ENCODE assay signal across 8 cellular contexts in genomic region chr11:130313383-130314183, GRCh38. TPM values are rescaled to one million over a fixed set of nuclear protein-coding genes. Genes with fewer than 3 reads are reported as not detected.
A peak's percentile ranks its signal among the peaks of the same experiment; 100 is the strongest.
DNase-seq lines count a peak whose midpoint lies in the region; ATAC-seq and TF ChIP-seq lines count a peak whose summit lies in the region.

No MANE protein-coding gene starts in this region.

- DNase-seq in DMS53 treated with DMSO at 0.1 percent for 48 hours (lab: John Stamatoyannopoulos, UW; ENCODE audit: unreplicated experiment) (peak; percentile 16), right lobe of liver (no peak), transverse colon (no peak)
- no peak for DNase-seq in activated CD4-positive, alpha-beta T cell treated with anti-CD3 and anti-CD28 coated beads, Interleukin-2, amount 50 U/mL, for 1 hour

- peak overlapping the region; percentile 52 to 97 (median 87) for H3K27ac Mint-ChIP-seq in brain

- H3K27me3 ChIP-seq in right lobe of liver = no peaks in the 10 kb centered on the region
- no peaks in the 10 kb centered on the region for H3K27me3 ChIP-seq in transverse colon

- TF ChIP-seq POLR2A in right lobe of liver (IDR thresholded peaks at IDR 0.05) = no peak
- no peak for TF ChIP-seq POLR2A in transverse colon (IDR thresholded peaks at IDR 0.05)

- H3K27me3 Mint-ChIP-seq in brain = peaks cover 6% of the 10 kb centered on the region

- intact Hi-C loops in right lobe of liver (cut with DNase I) (no loop called here), transverse colon (cut with DNase I; ENCODE audit: low total_unique reads) (no loop called here)

- peaks cover 4 to 9% (median 9%) of the 10 kb centered on the region in 5 experiments for H3K9me3 Mint-ChIP-seq in brain

- TF ChIP-seq CTCF in brain (conservative IDR thresholded peaks at IDR 0.05) = no peak
- no peak for TF ChIP-seq CTCF in right lobe of liver (IDR thresholded peaks at IDR 0.05)
- no peak for TF ChIP-seq CTCF in transverse colon (IDR thresholded peaks at IDR 0.05)

- in situ Hi-C loops in transverse colon (cut with MboI; ENCODE audit: low pct_ligation_motif_present in 1 of 4, low pct_unique_long_range_greater_than_20kb in 1 of 4, low sequenced_read_pairs in 3 of 4) = no loop called here

- H3K27ac ChIP-seq in KOPT-K1 (ENCODE audit: low read depth, low read length, poor library complexity, severe bottlenecking) = peak overlapping the region; percentile 95
- peak overlapping the region; percentile 79 to 88 (median 85) for H3K27ac ChIP-seq in right lobe of liver
- H3K27ac ChIP-seq in transverse colon = peak overlapping the region; percentile 96 to 98 (median 96)

- H3K9me3 ChIP-seq in KOPT-K1 (ENCODE audit: insufficient read depth, low read length, poor library complexity, severe bottlenecking) (peaks cover 4% of the 10 kb centered on the region), right lobe of liver (no peaks in the 10 kb centered on the region), transverse colon (no peaks in the 10 kb centered on the region)

- peaks cover 17% of the 10 kb centered on the region for H3K36me3 Mint-ChIP-seq in brain

- ATAC-seq in right lobe of liver = peak in 1 of 4 donors; percentile 48
- no peak for ATAC-seq in GM19023 (IDR thresholded peaks at IDR 0.05; ENCODE audit: unreplicated experiment)
- no peak for ATAC-seq in HG02763 (IDR thresholded peaks at IDR 0.05; ENCODE audit: unreplicated experiment)

- H3K4me1 Mint-ChIP-seq in brain = peaks cover 46% of the 10 kb centered on the region

- TF ChIP-seq EP300 in transverse colon (IDR thresholded peaks at IDR 0.05; ENCODE audit: low read depth) = no peak

- H3K4me1 ChIP-seq in right lobe of liver (peaks cover 0 to 40% (median 16%) of the 10 kb centered on the region in 4 donors), transverse colon (peaks cover 0 to 45% (median 16%) of the 10 kb centered on the region in 4 donors)

- peaks cover 16% of the 10 kb centered on the region for H3K36me3 ChIP-seq in KOPT-K1 (ENCODE audit: insufficient read depth, low read length)
- no peaks in the 10 kb centered on the region for H3K36me3 ChIP-seq in right lobe of liver
- H3K36me3 ChIP-seq in transverse colon = no peaks in the 10 kb centered on the region

- H3K4me3 Mint-ChIP-seq in brain = peak overlapping the region; percentile 88 to 99 (median 92)

- H3K4me3 ChIP-seq in right lobe of liver (peak overlapping the region; percentile 84 to 94 (median 89)), transverse colon (peak overlapping the region; percentile 63 to 81 (median 70))

- under 1% methylated on average over 15 of the region's 21 CpGs for WGBS in right lobe of liver (ENCODE audit: insufficient coverage, low coverage, low lambda C conversion rate, missing lambda C conversion rate)
- 1% methylated on average over 10 to 21 of the region's 21 CpGs for WGBS in transverse colon (ENCODE audit: low coverage in 1 of 2), 2 donors

RNA-seq across cellular contexts. Expression of gene ZBTB44, which starts 1.1 kb away (rescaled TPM):
- 10.6 TPM for polyA plus RNA-seq in brain (ENCODE audit: insufficient read depth, low read depth, low replicate concordance)
- 10 to 100 TPM; 16.3 to 22.4 (median 18.4) TPM for total RNA-seq in right lobe of liver
- total RNA-seq in transverse colon = 10 to 100 TPM; 29.7 to 64.0 (median 48.6) TPM
